1 cellular context compared by ENCODE assay signal in the genomic region with DNA sequence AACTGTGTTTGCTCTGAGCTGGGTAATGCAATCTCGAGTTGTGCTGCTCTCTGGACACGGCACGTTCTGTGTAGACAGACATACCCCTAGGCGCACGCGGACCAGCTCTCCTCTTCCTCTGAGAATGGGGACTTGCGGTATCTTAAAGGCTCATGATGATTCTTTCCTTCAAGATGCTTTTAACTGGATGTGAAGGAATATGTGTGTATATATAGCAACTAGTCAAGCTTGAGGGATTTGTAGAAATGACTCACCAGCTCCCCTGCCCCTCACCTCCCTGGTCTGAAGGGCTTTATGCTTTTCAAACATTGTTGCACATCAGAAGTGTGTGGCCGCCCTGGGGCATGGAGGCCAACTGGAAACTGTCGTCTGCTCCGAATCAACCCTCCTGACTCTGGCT.
TF ChIP-seq lines count a peak whose summit lies in the region.

No MANE protein-coding gene starts in this region.

TF ChIP-seq in HEK293, 187 proteins besides CTCF, POLR2A, EP300 and RAD21 (continued from another document):
- TF ChIP-seq, protein P1, sequence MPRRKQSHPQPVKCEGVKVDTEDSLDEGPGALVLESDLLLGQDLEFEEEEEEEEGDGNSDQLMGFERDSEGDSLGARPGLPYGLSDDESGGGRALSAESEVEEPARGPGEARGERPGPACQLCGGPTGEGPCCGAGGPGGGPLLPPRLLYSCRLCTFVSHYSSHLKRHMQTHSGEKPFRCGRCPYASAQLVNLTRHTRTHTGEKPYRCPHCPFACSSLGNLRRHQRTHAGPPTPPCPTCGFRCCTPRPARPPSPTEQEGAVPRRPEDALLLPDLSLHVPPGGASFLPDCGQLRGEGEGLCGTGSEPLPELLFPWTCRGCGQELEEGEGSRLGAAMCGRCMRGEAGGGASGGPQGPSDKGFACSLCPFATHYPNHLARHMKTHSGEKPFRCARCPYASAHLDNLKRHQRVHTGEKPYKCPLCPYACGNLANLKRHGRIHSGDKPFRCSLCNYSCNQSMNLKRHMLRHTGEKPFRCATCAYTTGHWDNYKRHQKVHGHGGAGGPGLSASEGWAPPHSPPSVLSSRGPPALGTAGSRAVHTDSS (tag by site-specific recombination; IDR thresholded peaks at IDR 0.05), result no peak
- peak; percentile 72 for TF ChIP-seq SCRT2 (tag by site-specific recombination; IDR thresholded peaks at IDR 0.05)
- TF ChIP-seq, protein P2, sequence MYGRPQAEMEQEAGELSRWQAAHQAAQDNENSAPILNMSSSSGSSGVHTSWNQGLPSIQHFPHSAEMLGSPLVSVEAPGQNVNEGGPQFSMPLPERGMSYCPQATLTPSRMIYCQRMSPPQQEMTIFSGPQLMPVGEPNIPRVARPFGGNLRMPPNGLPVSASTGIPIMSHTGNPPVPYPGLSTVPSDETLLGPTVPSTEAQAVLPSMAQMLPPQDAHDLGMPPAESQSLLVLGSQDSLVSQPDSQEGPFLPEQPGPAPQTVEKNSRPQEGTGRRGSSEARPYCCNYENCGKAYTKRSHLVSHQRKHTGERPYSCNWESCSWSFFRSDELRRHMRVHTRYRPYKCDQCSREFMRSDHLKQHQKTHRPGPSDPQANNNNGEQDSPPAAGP (tag by site-specific recombination; IDR thresholded peaks at IDR 0.05), result 0 out of 2 replicates have a peak, but pooled peaks have one; percentile 37
